In the genomic region with DNA sequence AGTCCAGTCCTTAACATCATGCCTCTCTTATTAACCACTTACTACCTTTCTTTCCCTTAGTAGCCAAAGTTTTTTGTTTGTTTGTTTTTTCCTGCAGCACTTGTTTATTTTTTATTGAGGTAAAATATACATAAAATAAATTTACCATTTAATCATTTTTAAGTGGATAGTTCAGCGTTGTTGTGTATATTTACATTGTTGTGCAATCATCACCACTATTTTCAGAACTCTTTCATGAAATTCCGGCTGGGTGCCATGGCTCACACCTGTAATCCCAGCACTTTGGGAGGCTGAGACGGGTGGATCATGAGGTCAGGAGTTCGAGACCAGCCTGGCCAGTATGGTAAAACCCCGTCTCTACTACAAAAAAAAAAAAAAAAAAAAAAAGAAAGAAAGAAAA, we compare ENCODE assay signal across 41 cellular contexts. TPM values are rescaled to one million over a fixed set of nuclear protein-coding genes. Genes with fewer than 3 reads are reported as not detected.
"Had no signal": no experiment of that assay in that cellular context is flagged by ENCODE, and none has a peak within 500 bp of the region (broad histone marks: within the 10 kb centered on the region; RNA-seq: fewer than 3 reads in every experiment).

No MANE protein-coding gene starts in this region.

- H3K4me3 Mint-ChIP-seq: activated naive CD4-positive, alpha-beta T cell treated with anti-CD3 and anti-CD28 coated beads for 36 hours; activated naive CD4-positive, alpha-beta T cell treated with anti-CD3 and anti-CD28 coated beads, Interleukin-2, amount 10 ng/mL, durations not matched to agents 7 days and 5 days; activated naive CD4-positive, alpha-beta T cell treated with anti-CD3 and anti-CD28 coated beads, Interleukin-2, amount 50 U/mL, for 24 hours; activated naive CD8-positive, alpha-beta T cell; activated naive CD8-positive, alpha-beta T cell treated with anti-CD3 and anti-CD28 coated beads for 36 hours; activated naive CD8-positive, alpha-beta T cell treated with anti-CD3 and anti-CD28 coated beads, Interleukin-2, amount 10 ng/mL, durations not matched to agents 7 days and 5 days; activated naive CD8-positive, alpha-beta T cell treated with anti-CD3 and anti-CD28 coated beads, Interleukin-2, amount 50 U/mL, for 24 hours; activated T-cell treated with anti-CD3 and anti-CD28 coated beads, Interleukin-2, amount 50 U/mL, for 24 hours; activated T-cell treated with anti-CD3 and anti-CD28 coated beads, Interleukin-2, amount 50 U/mL, for 4 hours; activated T-cell treated with anti-CD3 and anti-CD28 coated beads, Interleukin-2, amount 50 U/mL, for 72 hours; activated T-helper 1 cell treated with anti-CD3 and anti-CD28 coated beads, Interleukin-12 subunit alpha, Interleukin-12 subunit beta, Interleukin-2, Interleukin-4 antibody, amounts not matched to agents 30 ng/mL and 10 ng/mL and 1 ng/mL, durations not matched to agents 14 hours and 24 hours and 36 hours; activated T-helper 17 cell treated with anti-CD3 and anti-CD28 coated beads, Interleukin-2, amount 50 U/mL, for 72 hours; brain; central memory CD8-positive, alpha-beta T cell had no signal

- H3K27ac Mint-ChIP-seq: activated naive CD4-positive, alpha-beta T cell treated with anti-CD3 and anti-CD28 coated beads for 36 hours; activated naive CD4-positive, alpha-beta T cell treated with anti-CD3 and anti-CD28 coated beads, Interleukin-2, amount 10 ng/mL, durations not matched to agents 7 days and 5 days; activated naive CD4-positive, alpha-beta T cell treated with anti-CD3 and anti-CD28 coated beads, Interleukin-2, amount 50 U/mL, for 24 hours; activated naive CD4-positive, alpha-beta T cell treated with anti-CD3 and anti-CD28 coated beads, Interleukin-2, amount 50 U/mL, for 72 hours; activated naive CD8-positive, alpha-beta T cell; activated naive CD8-positive, alpha-beta T cell treated with anti-CD3 and anti-CD28 coated beads for 36 hours; activated naive CD8-positive, alpha-beta T cell treated with anti-CD3 and anti-CD28 coated beads, Interleukin-2, amount 10 ng/mL, durations not matched to agents 7 days and 5 days; activated naive CD8-positive, alpha-beta T cell treated with anti-CD3 and anti-CD28 coated beads, Interleukin-2, amount 50 U/mL, for 24 hours; activated T-cell treated with anti-CD3 and anti-CD28 coated beads, Interleukin-2, amount 50 U/mL, for 24 hours; activated T-cell treated with anti-CD3 and anti-CD28 coated beads, Interleukin-2, amount 50 U/mL, for 72 hours; activated T-helper 1 cell treated with anti-CD3 and anti-CD28 coated beads, Interleukin-12 subunit alpha, Interleukin-12 subunit beta, Interleukin-2, Interleukin-4 antibody, amounts not matched to agents 30 ng/mL and 10 ng/mL and 1 ng/mL, durations not matched to agents 14 hours and 24 hours and 36 hours; activated T-helper 17 cell treated with anti-CD3 and anti-CD28 coated beads, Interleukin-2, amount 50 U/mL, for 72 hours; activated T-helper 2 cell treated with anti-CD3 and anti-CD28 coated beads, Interferon-gamma antibody, Interleukin-2, Interleukin-4, amounts not matched to agents 10 μg/mL and 5 μg/mL and 100 μg/mL, durations not matched to agents 14 hours and 24 hours and 36 hours had no signal

- H3K4me3 ChIP-seq: adrenal gland, ascending aorta, body of pancreas, breast epithelium, cardiac muscle cell had no signal

- H3K36me3 ChIP-seq: adrenal gland, ascending aorta, brain microvascular endothelial cell, breast epithelium, cardiac muscle cell had no signal

- H3K9me3 ChIP-seq: adrenal gland, ascending aorta, body of pancreas, breast epithelium had no signal

- FAIRE-seq: astrocyte, bronchial epithelial cell had no signal

- ATAC-seq: activated naive CD4-positive, alpha-beta T cell treated with anti-CD3 and anti-CD28 coated beads, Interleukin-2, amount 50 U/mL, for 72 hours; activated naive CD8-positive, alpha-beta T cell treated with anti-CD3 and anti-CD28 coated beads, Interleukin-2, amount 50 U/mL, for 24 hours; activated T-cell treated with anti-CD3 and anti-CD28 coated beads, Interleukin-2, amount 50 U/mL, for 4 hours; activated T-cell treated with anti-CD3 and anti-CD28 coated beads, Interleukin-2, amount 50 U/mL, for 72 hours; activated T-helper 17 cell treated with anti-CD3 and anti-CD28 coated beads, Interleukin-2, amount 50 U/mL, for 72 hours; body of pancreas had no signal

- H3K27me3 ChIP-seq: adrenal gland, ascending aorta, body of pancreas, brain microvascular endothelial cell, breast epithelium, cardiac muscle cell had no signal

- H3K9me3 Mint-ChIP-seq: activated naive CD4-positive, alpha-beta T cell treated with anti-CD3 and anti-CD28 coated beads, Interleukin-2, amount 10 ng/mL, durations not matched to agents 7 days and 5 days; activated naive CD8-positive, alpha-beta T cell treated with anti-CD3 and anti-CD28 coated beads, Interleukin-2, amount 50 U/mL, for 24 hours; activated T-cell treated with anti-CD3 and anti-CD28 coated beads, Interleukin-2, amount 50 U/mL, for 4 hours; activated T-helper 1 cell treated with anti-CD3 and anti-CD28 coated beads, Interleukin-12 subunit alpha, Interleukin-12 subunit beta, Interleukin-2, Interleukin-4 antibody, amounts not matched to agents 30 ng/mL and 10 ng/mL and 1 ng/mL, durations not matched to agents 14 hours and 24 hours and 36 hours; activated T-helper 2 cell treated with anti-CD3 and anti-CD28 coated beads, Interferon-gamma antibody, Interleukin-2, Interleukin-4, amounts not matched to agents 10 μg/mL and 5 μg/mL and 100 μg/mL, durations not matched to agents 14 hours and 24 hours and 36 hours had no signal

- H3K36me3 Mint-ChIP-seq: activated naive CD4-positive, alpha-beta T cell treated with anti-CD3 and anti-CD28 coated beads, Interleukin-2, amount 10 ng/mL, durations not matched to agents 7 days and 5 days; activated naive CD4-positive, alpha-beta T cell treated with anti-CD3 and anti-CD28 coated beads, Interleukin-2, amount 50 U/mL, for 24 hours; activated naive CD4-positive, alpha-beta T cell treated with anti-CD3 and anti-CD28 coated beads, Interleukin-2, amount 50 U/mL, for 72 hours; activated naive CD8-positive, alpha-beta T cell; activated naive CD8-positive, alpha-beta T cell treated with anti-CD3 and anti-CD28 coated beads for 36 hours; activated naive CD8-positive, alpha-beta T cell treated with anti-CD3 and anti-CD28 coated beads, Interleukin-2, amount 10 ng/mL, durations not matched to agents 7 days and 5 days; brain had no signal

- H3K27ac ChIP-seq: adrenal gland, ascending aorta, body of pancreas, brain microvascular endothelial cell, breast epithelium, cardiac muscle cell had no signal

- H3K4me1 ChIP-seq: adrenal gland, ascending aorta, body of pancreas, breast epithelium had no signal

- DNase-seq: activated effector memory CD4-positive, alpha-beta T cell treated with anti-CD3 and anti-CD28 coated beads, Interleukin-2, amount 50 U/mL, for 16 hours; activated effector memory CD4-positive, alpha-beta T cell treated with Interleukin-2 at 50 U/mL for 16 hours; activated gamma-delta T cell; activated gamma-delta T cell treated with Interleukin-2 at 50 U/mL for 16 hours; activated naive CD4-positive, alpha-beta T cell; activated naive CD4-positive, alpha-beta T cell treated with anti-CD3 and anti-CD28 coated beads for 36 hours; activated naive CD4-positive, alpha-beta T cell treated with anti-CD3 and anti-CD28 coated beads, Interleukin-2, amount 10 ng/mL, durations not matched to agents 7 days and 5 days; activated naive CD4-positive, alpha-beta T cell treated with anti-CD3 and anti-CD28 coated beads, Interleukin-2, amount 50 U/mL, for 16 hours; activated naive CD4-positive, alpha-beta T cell treated with Interleukin-2 at 50 U/mL for 16 hours; activated naive CD8-positive, alpha-beta T cell treated with anti-CD3 and anti-CD28 coated beads for 36 hours; activated naive CD8-positive, alpha-beta T cell treated with anti-CD3 and anti-CD28 coated beads, Interleukin-2, amount 10 ng/mL, durations not matched to agents 7 days and 5 days; activated naive CD8-positive, alpha-beta T cell treated with anti-CD3 and anti-CD28 coated beads, Interleukin-2, amount 50 U/mL, for 24 hours; activated T-cell treated with anti-CD3 and anti-CD28 coated beads, Interleukin-2, amount 50 U/mL, for 1 hour; activated T-cell treated with anti-CD3 and anti-CD28 coated beads, Interleukin-2, amount 50 U/mL, for 24 hours; activated T-cell treated with anti-CD3 and anti-CD28 coated beads, Interleukin-2, amount 50 U/mL, for 4 hours; activated T-cell treated with anti-CD3 and anti-CD28 coated beads, Interleukin-2, amount 50 U/mL, for 48 hours; activated T-cell treated with anti-CD3 and anti-CD28 coated beads, Interleukin-2, amount 50 U/mL, for 72 hours; adrenal gland; amniotic stem cell; amygdala; anterior cingulate cortex; aorta; body of pancreas; brain microvascular endothelial cell; caudate nucleus; central memory CD4-positive, alpha-beta T cell; cerebellar nuclear complex had no signal

- H3K4me1 Mint-ChIP-seq: activated naive CD4-positive, alpha-beta T cell treated with anti-CD3 and anti-CD28 coated beads, Interleukin-2, amount 10 ng/mL, durations not matched to agents 7 days and 5 days; activated naive CD4-positive, alpha-beta T cell treated with anti-CD3 and anti-CD28 coated beads, Interleukin-2, amount 50 U/mL, for 24 hours; activated naive CD8-positive, alpha-beta T cell treated with anti-CD3 and anti-CD28 coated beads for 36 hours; activated naive CD8-positive, alpha-beta T cell treated with anti-CD3 and anti-CD28 coated beads, Interleukin-2, amount 10 ng/mL, durations not matched to agents 7 days and 5 days; activated naive CD8-positive, alpha-beta T cell treated with anti-CD3 and anti-CD28 coated beads, Interleukin-2, amount 50 U/mL, for 24 hours; activated T-helper 17 cell treated with anti-CD3 and anti-CD28 coated beads, Interleukin-2, amount 50 U/mL, for 72 hours; central memory CD8-positive, alpha-beta T cell had no signal

- H3K27me3 Mint-ChIP-seq: activated naive CD4-positive, alpha-beta T cell treated with anti-CD3 and anti-CD28 coated beads, Interleukin-2, amount 10 ng/mL, durations not matched to agents 7 days and 5 days; activated naive CD8-positive, alpha-beta T cell treated with anti-CD3 and anti-CD28 coated beads for 36 hours; activated naive CD8-positive, alpha-beta T cell treated with anti-CD3 and anti-CD28 coated beads, Interleukin-2, amount 10 ng/mL, durations not matched to agents 7 days and 5 days; activated T-cell treated with anti-CD3 and anti-CD28 coated beads, Interleukin-2, amount 50 U/mL, for 24 hours; brain; central memory CD8-positive, alpha-beta T cell had no signal

RNA-seq across cellular contexts. Expression of a gene that starts 38.1 kb away (rescaled TPM):
- total RNA-seq: activated naive CD4-positive, alpha-beta T cell treated with anti-CD3 and anti-CD28 coated beads for 36 hours; activated naive CD4-positive, alpha-beta T cell treated with anti-CD3 and anti-CD28 coated beads, Interleukin-2, amount 50 U/mL, for 72 hours; activated naive CD8-positive, alpha-beta T cell treated with anti-CD3 and anti-CD28 coated beads for 36 hours; activated naive CD8-positive, alpha-beta T cell treated with anti-CD3 and anti-CD28 coated beads, Interleukin-2, amount 10 ng/mL, durations not matched to agents 7 days and 5 days; activated T-cell treated with anti-CD3 and anti-CD28 coated beads, Interleukin-2, amount 50 U/mL, for 4 hours; activated T-cell treated with anti-CD3 and anti-CD28 coated beads, Interleukin-2, amount 50 U/mL, for 72 hours; activated T-helper 1 cell treated with anti-CD3 and anti-CD28 coated beads, Interleukin-12 subunit alpha, Interleukin-12 subunit beta, Interleukin-2, Interleukin-4 antibody, amounts not matched to agents 30 ng/mL and 10 ng/mL and 1 ng/mL, durations not matched to agents 14 hours and 24 hours and 36 hours; activated T-helper 17 cell treated with anti-CD3 and anti-CD28 coated beads, Interleukin-2, amount 50 U/mL, for 72 hours; activated T-helper 2 cell treated with anti-CD3 and anti-CD28 coated beads, Interferon-gamma antibody, Interleukin-2, Interleukin-4, amounts not matched to agents 10 μg/mL and 5 μg/mL and 100 μg/mL, durations not matched to agents 14 hours and 24 hours and 36 hours; ascending aorta; astrocyte; body of pancreas; bronchial epithelial cell; chondrocyte had no signal
- polyA plus RNA-seq: aorta, cardiac muscle cell had no signal
